18 cellular contexts compared by ENCODE assay signal in the genomic region with DNA sequence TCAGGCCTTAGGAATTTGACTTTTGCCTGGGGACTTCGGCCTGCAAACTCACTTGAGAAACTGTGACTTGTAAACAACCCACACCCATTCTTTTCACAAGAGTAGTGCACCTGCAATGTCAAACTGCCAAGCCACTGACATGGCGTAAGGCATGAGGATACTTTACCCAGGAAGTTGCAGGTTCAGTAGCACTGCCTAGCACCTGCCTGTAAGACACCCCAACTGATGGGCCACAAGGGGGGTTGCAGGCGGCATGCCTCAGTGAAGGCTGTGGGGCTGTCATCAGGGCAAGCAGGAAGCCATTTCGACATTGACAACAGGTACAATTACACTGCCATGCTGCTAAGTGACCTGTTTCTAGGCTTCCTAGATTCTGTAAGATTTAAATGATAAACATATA. TPM values are rescaled to one million over a fixed set of nuclear protein-coding genes. Genes with fewer than 3 reads are reported as not detected.
DNase-seq lines count a peak whose midpoint lies in the region; ATAC-seq and TF ChIP-seq lines count a peak whose summit lies in the region.
"Had no signal": no experiment of that assay in that cellular context is flagged by ENCODE, and none has a peak within 500 bp of the region (broad histone marks: within the 10 kb centered on the region; RNA-seq: fewer than 3 reads in every experiment).

No MANE protein-coding gene starts in this region.

- ATAC-seq in right lobe of liver, result no peak
- ATAC-seq: A549 had no signal

- H3K27me3 ChIP-seq in liver (ENCODE audit: control insufficient read depth in 4 of 4, insufficient read depth in 4 of 4, low read length in 3 of 4), result no peaks in the 10 kb centered on the region
- H3K27me3 ChIP-seq in right lobe of liver, result no peaks in the 10 kb centered on the region
- no peaks in the 10 kb centered on the region for H3K27me3 ChIP-seq in dorsolateral prefrontal cortex

- peak overlapping the region in 2 of 3 donors; percentile 72 to 73 for H3K4me3 ChIP-seq in liver (ENCODE audit: low read depth in 1 of 3, low read length in 3 of 3)
- H3K4me3 ChIP-seq in right lobe of liver, result no peak overlapping the region
- no peak overlapping the region for H3K4me3 ChIP-seq in dorsolateral prefrontal cortex
- H3K4me3 ChIP-seq: A549 had no signal

- TF ChIP-seq RAD21 in liver (IDR thresholded peaks at IDR 0.05), result no peak

- no peak for TF ChIP-seq POLR2A in right lobe of liver (IDR thresholded peaks at IDR 0.05)

- H3K9me3 ChIP-seq in liver (ENCODE audit: control insufficient read depth in 4 of 4, low read length in 3 of 4) (peaks cover 55 to 92% (median 66%) of the 10 kb centered on the region in 4 donors), right lobe of liver (peaks cover 0 to 20% (median 6%) of the 10 kb centered on the region in 4 donors)

- H3K27ac ChIP-seq in liver (ENCODE audit: low read depth in 1 of 2, low read length in 2 of 2) (no peak overlapping the region), right lobe of liver (no peak overlapping the region), dorsolateral prefrontal cortex (peak overlapping the region in 36 of 59 donors; percentile 8 to 89 (median 42))
- H3K27ac ChIP-seq: 22Rv1, A549, C4-2B had no signal

- intact Hi-C loops in right lobe of liver (cut with DNase I) (no loop called here), dorsolateral prefrontal cortex (cut with DNase I) (no loop called here)

- no peak for TF ChIP-seq CTCF in liver (IDR thresholded peaks at IDR 0.05; ENCODE audit: low read depth, low read length, missing input control)
- no peak for TF ChIP-seq CTCF in right lobe of liver (IDR thresholded peaks at IDR 0.05)
- no peak for TF ChIP-seq CTCF in dorsolateral prefrontal cortex (IDR thresholded peaks at IDR 0.05 in 54 of 56, conservative IDR thresholded peaks at IDR 0.05 in 2 of 56; ENCODE audit: low read depth in 1 of 56, partially characterized antibody in 56 of 56)

- DNase-seq in right lobe of liver, result no peak
- no peak for DNase-seq in dorsolateral prefrontal cortex
- DNase-seq in mesenteric fat pad (ENCODE audit: low spot score), result peak; percentile 39
- DNase-seq in DMS53 treated with DMSO at 0.1 percent for 48 hours (lab: John Stamatoyannopoulos, UW; ENCODE audit: unreplicated experiment), result no peak
- DNase-seq in retina, result no peak
- DNase-seq in NCI-H446 (lab: John Stamatoyannopoulos, UW), result no peak
- DNase-seq in NCI-H345 (lab: John Stamatoyannopoulos, UW), result no peak
- DNase-seq: AML-193; Caco-2; CD4-positive, alpha-beta T cell; DMS79; H9 had no signal

- H3K4me1 ChIP-seq in liver (ENCODE audit: control insufficient read depth in 4 of 4, insufficient read depth in 4 of 4, low read length in 3 of 4) (no peaks in the 10 kb centered on the region), right lobe of liver (no peaks in the 10 kb centered on the region)
- H3K4me1 ChIP-seq: A549, Caco-2 had no signal

- WGBS in liver, result 98% methylated on average over 4 of the region's 4 CpGs
- 95% methylated on average over 2 of the region's 4 CpGs for WGBS in right lobe of liver (ENCODE audit: insufficient coverage, low coverage, low lambda C conversion rate, missing lambda C conversion rate)

- H3K9ac ChIP-seq in liver (ENCODE audit: low read depth in 1 of 2, low read length in 2 of 2), result no peak overlapping the region

- peaks cover 16 to 80% (median 55%) of the 10 kb centered on the region in 4 donors for H3K36me3 ChIP-seq in liver (ENCODE audit: control insufficient read depth in 4 of 4, insufficient read depth in 3 of 4, low read depth in 1 of 4, low read length in 3 of 4)
- peaks cover 0 to 21% (median 9%) of the 10 kb centered on the region in 4 donors for H3K36me3 ChIP-seq in right lobe of liver

TF ChIP-seq in liver, 16 proteins besides CTCF, POLR2A, EP300 and RAD21:
- TF ChIP-seq GABPA (IDR thresholded peaks at IDR 0.05 in 1 of 2, conservative IDR thresholded peaks at IDR 0.05 in 1 of 2) (no peak), EGR1 (IDR thresholded peaks at IDR 0.05; ENCODE audit: low read depth in 2 of 2) (no peak)
- TF ChIP-seq, protein P1, sequence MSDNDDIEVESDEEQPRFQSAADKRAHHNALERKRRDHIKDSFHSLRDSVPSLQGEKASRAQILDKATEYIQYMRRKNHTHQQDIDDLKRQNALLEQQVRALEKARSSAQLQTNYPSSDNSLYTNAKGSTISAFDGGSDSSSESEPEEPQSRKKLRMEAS (IDR thresholded peaks at IDR 0.05), result no peak

RNA-seq across cellular contexts. Expression of a gene that starts 41.3 kb away (rescaled TPM):
- total RNA-seq in liver (under 1 TPM in 1 of 2 donors, not detected in 1; 0.09 TPM), right lobe of liver (under 1 TPM in 1 of 6 experiments, not detected in 5; 0.64 TPM), dorsolateral prefrontal cortex (10 to 100 TPM in 84 of 120 experiments, 1 to 10 TPM in 36; 6.8 to 16.9 (median 11.4) TPM), mesenteric fat pad (not detected)
- polyA plus RNA-seq in liver, result under 1 TPM in 1 of 2 donors, not detected in 1; 0.10 TPM
- total RNA-seq: Caco-2; CD4-positive, alpha-beta T cell; HT-29 had no signal
- polyA plus RNA-seq: BJ had no signal

RNA-seq across cellular contexts. Expression of a gene that starts 41.6 kb away (rescaled TPM):
- total RNA-seq in liver (10 to 100 TPM; 16.8 to 22.7 TPM), right lobe of liver (10 to 100 TPM; 14.4 to 18.6 (median 15.6) TPM), dorsolateral prefrontal cortex (100 to 1,000 TPM in 95 of 120 experiments, 10 to 100 TPM in 25; 64.6 to 182 (median 123) TPM), mesenteric fat pad (35.0 TPM)
- 1 to 10 TPM; 3.8 to 8.7 TPM for polyA plus RNA-seq in liver

Comparison
In these comparisons a context has a peak if more than half of its experiments do, and no peak if none do; other contexts are left out.
1. H3K4me3 ChIP-seq: peak in liver (2 of 3); none in right lobe of liver (0 of 3) and dorsolateral prefrontal cortex (0 of 59).
2. H3K27ac ChIP-seq: peak in dorsolateral prefrontal cortex (36 of 59); none in liver (0 of 2) and right lobe of liver (0 of 3).